In the genomic region with DNA sequence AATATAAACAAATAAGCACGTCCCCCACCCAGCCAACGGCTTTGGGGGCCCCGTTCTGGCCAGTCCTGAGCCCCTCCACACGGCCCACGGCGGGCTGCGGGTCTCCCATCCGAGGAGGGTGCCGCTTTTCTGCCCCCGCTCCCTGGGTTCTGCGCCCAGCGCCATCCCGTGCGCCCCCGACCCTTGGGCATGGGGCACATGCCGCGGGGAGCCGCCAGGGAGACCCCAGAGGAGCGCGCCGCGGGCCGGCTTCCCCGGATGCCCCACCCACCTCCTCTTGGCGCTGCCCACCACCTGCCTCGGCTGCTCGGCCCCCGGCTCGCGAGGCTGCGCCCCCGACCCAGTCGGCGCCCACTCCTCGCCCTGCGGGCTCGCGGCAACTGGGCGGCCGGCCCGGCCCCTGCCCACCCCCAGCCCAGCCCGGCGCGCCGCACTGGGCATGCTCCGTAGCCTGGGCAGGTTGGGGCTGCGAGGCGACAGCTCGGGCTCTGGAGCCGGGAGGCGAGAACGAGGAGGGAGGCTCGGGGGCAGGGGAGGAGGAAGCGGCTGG, we compare ENCODE assay signal across 8 cellular contexts. TPM values are rescaled to one million over a fixed set of nuclear protein-coding genes. Genes with fewer than 3 reads are reported as not detected.
DNase-seq lines count a peak whose midpoint lies in the region; ATAC-seq and TF ChIP-seq lines count a peak whose summit lies in the region.

No MANE protein-coding gene starts in this region.

- in situ Hi-C loops in Panc1 (cut with HindIII; ENCODE audit: low pct_unique_long_range_greater_than_20kb, low sequenced_read_pairs): no loop called here

- peaks cover 46% of the 10 kb centered on the region for H3K4me1 Mint-ChIP-seq in neural progenitor cell

- POLR2A ChIA-PET in Panc1 (lab: Charles Lee): no interaction called here

- BruUV-seq in Panc1 (replicated peaks; lab: Mats Ljungman, UMichigan): no TSS peak

- H3K27ac Mint-ChIP-seq in neural progenitor cell: peak overlapping the region; percentile 66

- no peaks in the 10 kb centered on the region for H3K9me3 ChIP-seq in Panc1 (ENCODE audit: control insufficient read depth, insufficient read depth, low read depth, low read length)
- no peaks in the 10 kb centered on the region for H3K9me3 ChIP-seq in neural progenitor cell (ENCODE audit: low read depth)

- peaks cover 3% of the 10 kb centered on the region for H3K9me3 Mint-ChIP-seq in neural progenitor cell

- ATAC-seq in Panc1 (peak; percentile 86), HG03457 (IDR thresholded peaks at IDR 0.05; ENCODE audit: unreplicated experiment) (no peak), GM21723 (IDR thresholded peaks at IDR 0.05; ENCODE audit: unreplicated experiment) (no peak)

- H3F3A ChIP-seq in neural progenitor cell (ENCODE audit: low read depth): peaks cover 22% of the 10 kb centered on the region

- H3K36me3 ChIP-seq in H7 (replicated peaks; ENCODE audit: control insufficient read depth, insufficient read depth, low read length) (no peaks in the 10 kb centered on the region), Panc1 (ENCODE audit: control insufficient read depth, insufficient read depth, low read length) (no peaks in the 10 kb centered on the region; the same call in 1 of the 2 replicates), neural progenitor cell (no peaks in the 10 kb centered on the region)

- no peaks in the 10 kb centered on the region for H4K20me1 ChIP-seq in neural progenitor cell (ENCODE audit: low read depth)

- H3K4me3 ChIP-seq in H7 (ENCODE audit: insufficient read depth, low read depth, low read length) (peak overlapping the region; percentile 94), Panc1 (ENCODE audit: low read depth in 2 of 2, low read length in 2 of 2) (peak overlapping the region; percentile 51), fibroblast of mammary gland (ENCODE audit: control insufficient read depth, low read depth, low read length) (peak overlapping the region; percentile 72), neural progenitor cell (peak overlapping the region; percentile 89)

- H3K27ac ChIP-seq in Panc1 (ENCODE audit: low read length) (no peak overlapping the region), neural progenitor cell (peak overlapping the region; percentile 26)

- H2AFZ ChIP-seq in neural progenitor cell (replicated peaks): peak overlapping the region; percentile 93

- H3K4me1 ChIP-seq in Panc1 (ENCODE audit: control insufficient read depth, insufficient read depth, low read length) (no peaks in the 10 kb centered on the region), neural progenitor cell (peaks cover 43% of the 10 kb centered on the region)

- TF ChIP-seq CTCF in Panc1 (IDR thresholded peaks at IDR 0.05) (no peak), fibroblast of mammary gland (conservative IDR thresholded peaks at IDR 0.05; ENCODE audit: control insufficient read depth, insufficient read depth, low read depth, low read length) (no peak), neural progenitor cell (IDR thresholded peaks at IDR 0.05) (peak; percentile 13)

- CTCF ChIA-PET in Panc1 (lab: Charles Lee): no interaction called here

- H3K27me3 ChIP-seq in H7 (ENCODE audit: control insufficient read depth, insufficient read depth, low read length) (no peaks in the 10 kb centered on the region), Panc1 (ENCODE audit: control insufficient read depth, insufficient read depth, low read length) (peaks cover 9% of the 10 kb centered on the region; the same call in 1 of the 2 replicates), neural progenitor cell (no peaks in the 10 kb centered on the region)

- no peaks in the 10 kb centered on the region for H3K36me3 Mint-ChIP-seq in neural progenitor cell

- intact Hi-C loops in Panc1 (cut with micrococcal nuclease; ENCODE audit: unreplicated experiment): no loop called here

- peak overlapping the region; percentile 24 for H3K9ac ChIP-seq in neural progenitor cell

- peak overlapping the region; percentile 93 for H3K4me2 ChIP-seq in neural progenitor cell

- peak overlapping the region; percentile 92 for H3K4me3 Mint-ChIP-seq in neural progenitor cell

- peaks cover 6% of the 10 kb centered on the region for H3K27me3 Mint-ChIP-seq in neural progenitor cell (ENCODE audit: insufficient read depth, low read depth)

- peaks cover 43% of the 10 kb centered on the region for H3K79me2 ChIP-seq in neural progenitor cell (ENCODE audit: low read depth)

- DNase-seq in H7 (peak; percentile 90), Panc1 (ENCODE audit: low read depth, low spot score) (no peak), fibroblast of mammary gland (ENCODE audit: low read depth) (no peak), neural progenitor cell (ENCODE audit: low spot score) (peak; percentile 89)
- no peak for DNase-seq in central memory CD4-positive, alpha-beta T cell
- DNase-seq in activated CD8-positive, alpha-beta memory T cell treated with anti-CD3 and anti-CD28 coated beads, Interleukin-2, amount 50 U/mL, for 48 hours: no peak

RNA-seq across cellular contexts. Expression of gene PLCB4, which starts 0.6 kb away (rescaled TPM):
- total RNA-seq in H7 (2014; rRNA removed; shearing (Covaris generic)): 3.4 and 4.7 TPM in 2 replicates
- total RNA-seq in Panc1 (2021; ENCODE audit: unreplicated experiment) (1.5 TPM), neural progenitor cell (ENCODE audit: low replicate concordance) (17.7 and 20.6 TPM in 2 replicates)
- 0.12 TPM for polyA plus RNA-seq in Panc1 (2012; ENCODE audit: insufficient read length)

Comparison
In these comparisons a context has a peak if more than half of its experiments do, and no peak if none do; other contexts are left out.
1. DNase-seq: peak in H7 (single experiment) and neural progenitor cell (single experiment); none in Panc1 (single experiment), fibroblast of mammary gland (single experiment), central memory CD4-positive, alpha-beta T cell (single experiment) and activated CD8-positive, alpha-beta memory T cell treated with anti-CD3 and anti-CD28 coated beads, Interleukin-2, amount 50 U/mL, for 48 hours (single experiment).
2. Peak in every context shown above with its lines, with median percentiles within 50 percentile points of each other: H3K4me3 ChIP-seq.